In the genomic region with DNA sequence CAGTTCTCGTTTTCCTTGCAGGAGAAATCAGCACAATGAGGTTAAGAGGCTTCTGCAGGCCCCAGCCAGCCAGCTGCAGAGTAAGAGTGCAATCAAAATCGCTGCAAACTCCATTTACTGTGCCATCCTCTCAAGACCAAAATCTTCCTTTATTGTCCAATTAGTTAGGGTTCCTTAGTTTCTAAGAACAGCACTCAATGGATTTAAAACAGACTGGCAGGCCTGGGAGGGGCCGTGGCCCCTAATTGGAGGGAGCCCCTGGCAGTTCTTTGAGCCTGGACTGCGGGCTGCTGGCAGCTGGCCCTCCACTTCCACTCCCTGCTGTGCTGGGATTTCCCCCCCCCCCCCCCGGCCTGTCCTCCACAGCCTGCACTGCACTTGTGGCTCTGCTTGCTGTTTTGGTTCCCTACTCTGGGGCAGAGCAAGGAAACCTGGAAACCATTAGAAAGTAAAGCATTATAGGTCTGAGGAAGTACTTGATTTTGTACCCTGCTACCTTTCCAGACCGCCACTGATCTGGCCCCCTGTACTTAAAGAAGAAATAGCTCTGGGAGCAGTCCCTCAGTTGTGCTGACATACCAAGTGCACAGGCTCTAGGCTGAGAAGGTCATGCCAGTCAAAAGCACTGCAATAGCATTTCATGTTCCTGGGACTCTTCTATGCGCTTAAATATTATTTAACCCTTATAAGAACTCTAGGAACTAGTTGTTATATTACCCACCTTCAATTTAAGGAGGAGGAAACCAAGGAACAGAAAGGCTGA, we compare ENCODE assay signal across 11 cellular contexts.
DNase-seq lines count a peak whose midpoint lies in the region; ATAC-seq and TF ChIP-seq lines count a peak whose summit lies in the region.
"Had no signal": no experiment of that assay in that cellular context is flagged by ENCODE, and none has a peak within 500 bp of the region (broad histone marks: within the 10 kb centered on the region; RNA-seq: fewer than 3 reads in every experiment).

No MANE protein-coding gene starts in this region.

- no peak overlapping the region for H3K9ac ChIP-seq in IMR-90 (ENCODE audit: low read depth, low read length)

- no peaks in the 10 kb centered on the region for H3K4me1 ChIP-seq in IMR-90 (ENCODE audit: control insufficient read depth, insufficient read depth, low read length)
- no peaks in the 10 kb centered on the region for H3K4me1 ChIP-seq in hepatocyte (ENCODE audit: insufficient read depth)

- TF ChIP-seq CTCF in IMR-90 (conservative IDR thresholded peaks at IDR 0.05; ENCODE audit: low read depth, low read length) (no peak), type B pancreatic cell (conservative IDR thresholded peaks at IDR 0.05) (no peak), hepatocyte (IDR thresholded peaks at IDR 0.05; ENCODE audit: poor library complexity) (no peak)

- no peaks in the 10 kb centered on the region for H3K36me3 Mint-ChIP-seq in type B pancreatic cell

- 0 out of 2 replicates have a peak, but pooled peaks have one; percentile 24 for ATAC-seq in IMR-90 (ENCODE audit: low read depth)

- no peak overlapping the region for H2BK120ac ChIP-seq in IMR-90 (ENCODE audit: low read depth, low read length)

- no peak overlapping the region for H3K18ac ChIP-seq in IMR-90 (ENCODE audit: low read depth, low read length)

- H2BK5ac ChIP-seq in IMR-90 (ENCODE audit: low read depth, low read length, poor library complexity, severe bottlenecking), result no peak overlapping the region

- H3K56ac ChIP-seq in IMR-90 (ENCODE audit: extremely low read depth, insufficient read depth, low read length), result no peak overlapping the region

- H3K9me3 ChIP-seq in IMR-90 (ENCODE audit: control insufficient read depth, insufficient read depth, low read length) (no peaks in the 10 kb centered on the region), hepatocyte (ENCODE audit: low read depth) (no peaks in the 10 kb centered on the region)

- H3K14ac ChIP-seq in IMR-90 (replicated peaks; ENCODE audit: low read depth, low read length), result no peak overlapping the region

- no peak overlapping the region for H4K91ac ChIP-seq in IMR-90 (ENCODE audit: insufficient read depth, low read depth, low read length)

- dilution Hi-C loops in IMR-90 (cut with HindIII; ENCODE audit: low sequenced_read_pairs, unreplicated experiment), result no loop called here

- BruUV-seq in IMR-90 (replicated peaks; lab: Mats Ljungman, UMichigan), result no TSS peak

- no peaks in the 10 kb centered on the region for H4K20me1 ChIP-seq in IMR-90 (ENCODE audit: insufficient read depth, low read length)
- no peaks in the 10 kb centered on the region for H4K20me1 ChIP-seq in hepatocyte (ENCODE audit: insufficient read depth, poor library complexity, severe bottlenecking)

- H3K27me3 ChIP-seq in IMR-90 (ENCODE audit: control insufficient read depth, insufficient read depth, low read length) (no peaks in the 10 kb centered on the region), hepatocyte (no peaks in the 10 kb centered on the region)

- H2BK20ac ChIP-seq in IMR-90 (ENCODE audit: low read depth, low read length), result no peak overlapping the region

- WGBS in IMR-90 (ENCODE audit: extremely low coverage in 2 of 2, insufficient read length in 1 of 2), 2 experiments, result 27% methylated on average over 2 of the region's 7 CpGs; no CpG with 5 or more reads in 1 of the 2 experiments
- 51% methylated on average over 7 of the region's 7 CpGs for WGBS in hepatocyte (ENCODE audit: low lambda C conversion rate, missing lambda C conversion rate)

- H4K5ac ChIP-seq in IMR-90 (ENCODE audit: low read depth, low read length), result no peak overlapping the region

- no peaks in the 10 kb centered on the region for H3K79me2 ChIP-seq in hepatocyte

- H3K4me3 ChIP-seq in IMR-90 (ENCODE audit: insufficient read depth, low read depth, low read length) (no peak overlapping the region), hepatocyte (no peak overlapping the region)

- no peak overlapping the region for H3K23ac ChIP-seq in IMR-90 (ENCODE audit: low read depth, low read length)

- H3K4me2 ChIP-seq in IMR-90 (ENCODE audit: low read depth, low read length), result no peak overlapping the region
- H3K4me2 ChIP-seq in hepatocyte, result no peak overlapping the region

- H4K8ac ChIP-seq in IMR-90 (ENCODE audit: low read depth in 2 of 2, low read length in 2 of 2), result no peak overlapping the region

- H3K36me3 ChIP-seq in IMR-90 (ENCODE audit: control insufficient read depth, insufficient read depth, low read length) (no peaks in the 10 kb centered on the region), hepatocyte (replicated peaks; ENCODE audit: insufficient read depth, low read depth) (no peaks in the 10 kb centered on the region)

- H3K27ac Mint-ChIP-seq in type B pancreatic cell, result no peak overlapping the region

- POLR2A ChIA-PET in IMR-90 (lab: Charles Lee; ENCODE audit: unreplicated experiment), result no interaction called here

- in situ Hi-C loops in IMR-90 (cut with MboI; ENCODE audit: low sequenced_read_pairs), result no loop called here

- H3K9me1 ChIP-seq in IMR-90 (ENCODE audit: insufficient read depth, low read length), result no peaks in the 10 kb centered on the region

- H3K79me1 ChIP-seq in IMR-90 (ENCODE audit: low read depth in 1 of 2, low read length in 2 of 2), result no peaks in the 10 kb centered on the region; a peak in 1 of 4 replicates

- intact Hi-C loops in IMR-90 (cut with micrococcal nuclease), result no loop called here

- H2AK9ac ChIP-seq in IMR-90 (replicated peaks; ENCODE audit: low read depth, low read length, poor library complexity), result no peak overlapping the region

- H3K4ac ChIP-seq in IMR-90 (ENCODE audit: low read depth, low read length), result no peak overlapping the region

- DNase-seq in Ammon's horn (ENCODE audit: low spot score), result peak; percentile 72
- DNase-seq in IMR-90, result no peak
- peak; percentile 91 for DNase-seq in SK-N-DZ (ENCODE audit: low spot score)
- DNase-seq in iPS-NIHi7 (ENCODE audit: extremely low spot score), result peak; percentile 62
- no peak for DNase-seq in type B pancreatic cell (ENCODE audit: extremely low spot score, unreplicated experiment)
- DNase-seq in stimulated activated CD8-positive, alpha-beta memory T cell treated with anti-CD3 and anti-CD28 coated beads, Interleukin-4, amount 100 ng/mL, for 48 hours, result no peak
- no peak for DNase-seq in activated CD4-positive, alpha-beta T cell treated with anti-CD3 and anti-CD28 coated beads for 48 hours
- no peak for DNase-seq in hepatocyte (ENCODE audit: low spot score)
- DNase-seq: activated T-cell treated with anti-CD3 and anti-CD28 coated beads, Interleukin-2, amount 50 U/mL, for 1 hour; T-helper 2 cell had no signal

- H3K27ac ChIP-seq in IMR-90 (ENCODE audit: insufficient read depth, low read length) (no peak overlapping the region), hepatocyte (no peak overlapping the region)
- H3K27ac ChIP-seq: C4-2B had no signal

- CTCF ChIA-PET in IMR-90 (lab: Yijun Ruan, JAX), result no interaction called here

- H2AK5ac ChIP-seq in IMR-90 (ENCODE audit: low read depth, low read length), result no peak overlapping the region

- no peaks in the 10 kb centered on the region for H3K9me3 Mint-ChIP-seq in type B pancreatic cell

- H3K4me3 Mint-ChIP-seq in type B pancreatic cell, result no peak overlapping the region

- no peak overlapping the region for H2BK15ac ChIP-seq in IMR-90 (ENCODE audit: low read depth, low read length)

- no peak for TF ChIP-seq POLR2A in IMR-90 (IDR thresholded peaks at IDR 0.05; ENCODE audit: low read depth, low read length)

- peaks cover 14% of the 10 kb centered on the region for H3K27me3 Mint-ChIP-seq in type B pancreatic cell

- H3K4me1 Mint-ChIP-seq in type B pancreatic cell (ENCODE audit: unreplicated experiment), result peaks cover 8% of the 10 kb centered on the region

- no peaks in the 10 kb centered on the region for H3K9me2 ChIP-seq in hepatocyte (replicated peaks; ENCODE audit: insufficient read depth)

- no peak overlapping the region for H2AFZ ChIP-seq in IMR-90 (replicated peaks; ENCODE audit: low read length, poor library complexity)
- no peak overlapping the region for H2AFZ ChIP-seq in hepatocyte

- TF ChIP-seq RAD21 in IMR-90 (IDR thresholded peaks at IDR 0.05; ENCODE audit: low read length), result no peak

TF ChIP-seq in IMR-90, 13 proteins besides CTCF, POLR2A, EP300 and RAD21:
- TF ChIP-seq MAFK (IDR thresholded peaks at IDR 0.05; ENCODE audit: low read depth, low read length) (no peak), RCOR1 (IDR thresholded peaks at IDR 0.05; ENCODE audit: insufficient replicate concordance, low read length) (no peak), MAZ (IDR thresholded peaks at IDR 0.05; ENCODE audit: borderline replicate concordance, low read depth, low read length) (no peak)
- TF ChIP-seq, protein P1, sequence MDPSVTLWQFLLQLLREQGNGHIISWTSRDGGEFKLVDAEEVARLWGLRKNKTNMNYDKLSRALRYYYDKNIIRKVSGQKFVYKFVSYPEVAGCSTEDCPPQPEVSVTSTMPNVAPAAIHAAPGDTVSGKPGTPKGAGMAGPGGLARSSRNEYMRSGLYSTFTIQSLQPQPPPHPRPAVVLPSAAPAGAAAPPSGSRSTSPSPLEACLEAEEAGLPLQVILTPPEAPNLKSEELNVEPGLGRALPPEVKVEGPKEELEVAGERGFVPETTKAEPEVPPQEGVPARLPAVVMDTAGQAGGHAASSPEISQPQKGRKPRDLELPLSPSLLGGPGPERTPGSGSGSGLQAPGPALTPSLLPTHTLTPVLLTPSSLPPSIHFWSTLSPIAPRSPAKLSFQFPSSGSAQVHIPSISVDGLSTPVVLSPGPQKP (IDR thresholded peaks at IDR 0.05; ENCODE audit: borderline replicate concordance, low read depth, low read length), result no peak
- TF ChIP-seq, protein P2, sequence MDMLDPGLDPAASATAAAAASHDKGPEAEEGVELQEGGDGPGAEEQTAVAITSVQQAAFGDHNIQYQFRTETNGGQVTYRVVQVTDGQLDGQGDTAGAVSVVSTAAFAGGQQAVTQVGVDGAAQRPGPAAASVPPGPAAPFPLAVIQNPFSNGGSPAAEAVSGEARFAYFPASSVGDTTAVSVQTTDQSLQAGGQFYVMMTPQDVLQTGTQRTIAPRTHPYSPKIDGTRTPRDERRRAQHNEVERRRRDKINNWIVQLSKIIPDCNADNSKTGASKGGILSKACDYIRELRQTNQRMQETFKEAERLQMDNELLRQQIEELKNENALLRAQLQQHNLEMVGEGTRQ (IDR thresholded peaks at IDR 0.05; ENCODE audit: low read depth, low read length), result no peak

Comparison
In these comparisons a context has a peak if more than half of its experiments do, and no peak if none do; other contexts are left out.
1. DNase-seq: peak in Ammon's horn (single experiment), SK-N-DZ (single experiment) and iPS-NIHi7 (single experiment); none in IMR-90 (single experiment), type B pancreatic cell (single experiment), stimulated activated CD8-positive, alpha-beta memory T cell treated with anti-CD3 and anti-CD28 coated beads, Interleukin-4, amount 100 ng/mL, for 48 hours (single experiment), activated CD4-positive, alpha-beta T cell treated with anti-CD3 and anti-CD28 coated beads for 48 hours (single experiment) and hepatocyte (single experiment).